12 cellular contexts compared by ENCODE assay signal in genomic region chr3:112774293-112774926, GRCh38.
DNase-seq lines count a peak whose midpoint lies in the region; ATAC-seq, FAIRE-seq and TF ChIP-seq lines count a peak whose summit lies in the region.
"Had no signal": no experiment of that assay in that cellular context is flagged by ENCODE, and none has a peak within 500 bp of the region (broad histone marks: within the 10 kb centered on the region; RNA-seq: fewer than 3 reads in every experiment).

No MANE protein-coding gene starts in this region.

- H2BK5ac ChIP-seq in mesenchymal stem cell (ENCODE audit: low read depth, low read length, poor library complexity, severe bottlenecking): no peak overlapping the region

- BruUV-seq in GM12878 (replicated peaks; lab: Mats Ljungman, UMichigan): no TSS peak

- in situ Hi-C loops in GM12878 (cut with MboI): no loop called here

- no peak overlapping the region for H3K23ac ChIP-seq in mesenchymal stem cell (ENCODE audit: low read length in 2 of 2)

- RAD21 ChIA-PET in GM12878 (lab: Charles Lee; ENCODE audit: unreplicated experiment): interaction anchor here (0.8 to 1.4 kb wide), 5 partner anchors 15 to 244 kb away, joined by 3 to 5 read pairs (median 3); no protein-coding TSS in a partner anchor

- no peaks in the 10 kb centered on the region for H3K27me3 ChIP-seq in CD8-positive, alpha-beta T cell (ENCODE audit: insufficient read depth, low read length)
- no peaks in the 10 kb centered on the region for H3K27me3 ChIP-seq in Karpas-422 (ENCODE audit: low read length)
- no peaks in the 10 kb centered on the region for H3K27me3 ChIP-seq in GM12878 (replicated peaks in 1 of 2; ENCODE audit: control insufficient read depth in 2 of 2, insufficient read depth in 2 of 2, low read length in 1 of 2)
- H3K27me3 ChIP-seq in mesenchymal stem cell (ENCODE audit: control insufficient read depth in 1 of 2, insufficient read depth in 1 of 2, low read length in 2 of 2): no peaks in the 10 kb centered on the region

- no peak overlapping the region for H3K18ac ChIP-seq in mesenchymal stem cell (ENCODE audit: low read depth in 1 of 2, low read length in 2 of 2)

- H2AK5ac ChIP-seq in mesenchymal stem cell (ENCODE audit: low read length, severe bottlenecking): no peak overlapping the region

- no peaks in the 10 kb centered on the region for H3K9me3 ChIP-seq in CD8-positive, alpha-beta T cell (ENCODE audit: low read length)
- no peaks in the 10 kb centered on the region for H3K9me3 ChIP-seq in Karpas-422 (ENCODE audit: low read length)
- H3K9me3 ChIP-seq in GM12878 (replicated peaks; ENCODE audit: control insufficient read depth, insufficient read depth, low read length): no peaks in the 10 kb centered on the region
- no peaks in the 10 kb centered on the region for H3K9me3 ChIP-seq in mesenchymal stem cell (ENCODE audit: control insufficient read depth, low read length)

- H3K9ac ChIP-seq in Karpas-422 (ENCODE audit: low read length): no peak overlapping the region
- no peak overlapping the region for H3K9ac ChIP-seq in GM12878 (ENCODE audit: control insufficient read depth, insufficient read depth, low read length)
- peak overlapping the region; percentile 76 for H3K9ac ChIP-seq in mesenchymal stem cell (ENCODE audit: low read length)

- H3K79me2 ChIP-seq in Karpas-422 (ENCODE audit: low read length) (no peaks in the 10 kb centered on the region), GM12878 (ENCODE audit: control insufficient read depth, insufficient read depth, low read length) (no peaks in the 10 kb centered on the region)

- H3K79me1 ChIP-seq in mesenchymal stem cell (replicated peaks; ENCODE audit: low read length, poor library complexity, severe bottlenecking): no peaks in the 10 kb centered on the region

- H3K4me3 Mint-ChIP-seq in CD8-positive, alpha-beta T cell: no peak overlapping the region

- no peaks in the 10 kb centered on the region for H3K9me3 Mint-ChIP-seq in CD8-positive, alpha-beta T cell

- no peaks in the 10 kb centered on the region for H3K4me1 ChIP-seq in CD8-positive, alpha-beta T cell (ENCODE audit: insufficient read depth, low read length)
- H3K4me1 ChIP-seq in Karpas-422 (ENCODE audit: low read length): peaks cover 26% of the 10 kb centered on the region
- H3K4me1 ChIP-seq in GM12878 (ENCODE audit: control insufficient read depth, insufficient read depth, low read length): 0 out of 2 replicates have a peak, but pooled peaks cover 5% of the 10 kb centered on the region
- no peaks in the 10 kb centered on the region for H3K4me1 ChIP-seq in mesenchymal stem cell (ENCODE audit: control insufficient read depth, insufficient read depth, low read depth, low read length)

- no peak overlapping the region for H4K8ac ChIP-seq in mesenchymal stem cell (ENCODE audit: low read length)

- no peaks in the 10 kb centered on the region for H3K9me2 ChIP-seq in Karpas-422 (replicated peaks; ENCODE audit: insufficient read depth, low read length)

- H3K27ac Mint-ChIP-seq in CD8-positive, alpha-beta T cell: peak overlapping the region; percentile 3

- intact Hi-C loops in CD8-positive, alpha-beta T cell (cut with DNase I, micrococcal nuclease): no loop called here
- intact Hi-C loops in GM12878 (cut with micrococcal nuclease; ENCODE audit: unreplicated experiment): no loop called here

- no peak for DNase-seq in CD8-positive, alpha-beta T cell
- no peak for DNase-seq in Karpas-422
- no peak for DNase-seq in GM12878 (ENCODE audit: low read depth, low spot score)
- DNase-seq in mesenchymal stem cell: peak; percentile 43
- DNase-seq in mesenteric fat pad (ENCODE audit: low spot score): no peak
- no peak for DNase-seq in activated naive CD4-positive, alpha-beta T cell treated with anti-CD3 and anti-CD28 coated beads, Interleukin-2, amount 50 U/mL, for 16 hours
- DNase-seq in kidney glomerular epithelial cell (lab: John Stamatoyannopoulos, UW): no peak
- DNase-seq: activated T-cell treated with anti-CD3 and anti-CD28 coated beads for 4 hours, kidney, NCI-H2171 treated with DMSO at 0.1 percent for 48 hours had no signal

- TF ChIP-seq POLR2A in GM12878 (IDR thresholded peaks at IDR 0.05; ENCODE audit: low read depth, low read length): no peak

- H2AFZ ChIP-seq in Karpas-422 (ENCODE audit: low read length) (no peak overlapping the region), GM12878 (ENCODE audit: control insufficient read depth, low read depth, low read length) (no peak overlapping the region), mesenchymal stem cell (ENCODE audit: low read depth, low read length) (no peak overlapping the region)

- H2BK12ac ChIP-seq in mesenchymal stem cell (ENCODE audit: low read length in 2 of 2): no peak overlapping the region

- no peak overlapping the region for H4K91ac ChIP-seq in mesenchymal stem cell (ENCODE audit: low read length)

- CTCF ChIA-PET in CD8-positive, alpha-beta T cell (lab: Charles Lee): interaction anchor here (1.1 to 1.6 kb wide), 2 partner anchors 39 to 205 kb away, joined by 3 read pairs; no protein-coding TSS in a partner anchor
- CTCF ChIA-PET in GM12878 (lab: Yijun Ruan, JAX): interaction anchor here (0.7 to 1.5 kb wide), 6 partner anchors 25 to 213 kb away, joined by 3 to 7 read pairs (median 4); no protein-coding TSS in a partner anchor

- H4K20me1 ChIP-seq in Karpas-422 (ENCODE audit: insufficient read depth, low read depth, low read length) (no peaks in the 10 kb centered on the region), GM12878 (ENCODE audit: control insufficient read depth, insufficient read depth) (no peaks in the 10 kb centered on the region)

- peak; percentile 56 for ATAC-seq in CD8-positive, alpha-beta T cell
- ATAC-seq in GM12878: no peak
- ATAC-seq in HG03280 (IDR thresholded peaks at IDR 0.05; ENCODE audit: unreplicated experiment): no peak

- no peak overlapping the region for H3K4ac ChIP-seq in mesenchymal stem cell (ENCODE audit: low read depth in 1 of 2, low read length in 2 of 2)

- 61% methylated on average over 6 of the region's 6 CpGs for WGBS in GM12878 (ENCODE audit: insufficient coverage, insufficient replicate concordance, low lambda C conversion rate, missing lambda C conversion rate)
- WGBS in mesenchymal stem cell: 96% methylated on average over 2 of the region's 6 CpGs

- no peak overlapping the region for H3K27ac ChIP-seq in CD8-positive, alpha-beta T cell (ENCODE audit: low read depth, low read length)
- H3K27ac ChIP-seq in Karpas-422 (ENCODE audit: low read length) (no peak overlapping the region), GM12878 (ENCODE audit: control insufficient read depth, insufficient read depth) (no peak overlapping the region), mesenchymal stem cell (ENCODE audit: low read length, poor library complexity, severe bottlenecking) (no peak overlapping the region)

- no peaks in the 10 kb centered on the region for H3K36me3 Mint-ChIP-seq in CD8-positive, alpha-beta T cell

- POLR2A ChIA-PET in CD8-positive, alpha-beta T cell (lab: Charles Lee): interaction anchor here (1.5 kb wide), 1 partner anchor 11 kb away, joined by 3 read pairs; no protein-coding TSS in a partner anchor
- POLR2A ChIA-PET in GM12878 (lab: Charles Lee): interaction anchor here (0.6 to 0.7 kb wide), 3 partner anchors 14 to 871 kb away, joined by 3 to 5 read pairs (median 3); no protein-coding TSS in a partner anchor

- H3K14ac ChIP-seq in mesenchymal stem cell (ENCODE audit: low read length in 2 of 2): no peak overlapping the region

- no peak overlapping the region for H2BK15ac ChIP-seq in mesenchymal stem cell (ENCODE audit: low read depth, poor library complexity, severe bottlenecking)

- H3K27me3 Mint-ChIP-seq in CD8-positive, alpha-beta T cell (ENCODE audit: low read depth): no peaks in the 10 kb centered on the region

- SMC1A ChIA-PET in GM12878 (lab: Charles Lee; ENCODE audit: uncharacterized antibody, unreplicated experiment): interaction anchor here (1.0 to 2.3 kb wide), 7 partner anchors 29 to 244 kb away, joined by 3 to 9 read pairs (median 3); no protein-coding TSS in a partner anchor

- no peaks in the 10 kb centered on the region for H3K36me3 ChIP-seq in CD8-positive, alpha-beta T cell (ENCODE audit: insufficient read depth, low read length)
- H3K36me3 ChIP-seq in Karpas-422 (ENCODE audit: insufficient read depth, low read length): no peaks in the 10 kb centered on the region
- no peaks in the 10 kb centered on the region for H3K36me3 ChIP-seq in GM12878 (ENCODE audit: control insufficient read depth in 2 of 2, insufficient read depth in 2 of 2, low read length in 1 of 2)
- H3K36me3 ChIP-seq in mesenchymal stem cell (ENCODE audit: control insufficient read depth in 1 of 2, insufficient read depth in 2 of 2, low read depth in 1 of 2, low read length in 2 of 2): no peaks in the 10 kb centered on the region

- H3K4me1 Mint-ChIP-seq in CD8-positive, alpha-beta T cell (ENCODE audit: low read depth): peaks cover 20% of the 10 kb centered on the region

- H2BK120ac ChIP-seq in mesenchymal stem cell (ENCODE audit: low read depth, low read length): no peak overlapping the region

- H3K4me3 ChIP-seq in CD8-positive, alpha-beta T cell (ENCODE audit: low read depth, low read length): no peak overlapping the region
- H3K4me3 ChIP-seq in Karpas-422 (ENCODE audit: low read length) (no peak overlapping the region), GM12878 (no peak overlapping the region), mesenchymal stem cell (ENCODE audit: insufficient read depth in 1 of 2, low read depth in 1 of 2, low read length in 2 of 2) (peak overlapping the region in 1 of 2 experiments; percentile 42)

- TF ChIP-seq RAD21 in GM12878 (IDR thresholded peaks at IDR 0.05; ENCODE audit: insufficient read depth, low read depth, low read length): no peak

- H3K4me2 ChIP-seq in Karpas-422 (ENCODE audit: low read depth, low read length, poor library complexity, severe bottlenecking) (peak overlapping the region; percentile 2), GM12878 (ENCODE audit: control insufficient read depth, insufficient read depth) (peak overlapping the region; percentile 30; the same call in 1 of the 2 replicates), mesenchymal stem cell (ENCODE audit: low read length, poor library complexity, severe bottlenecking) (no peak overlapping the region)

- no peak for TF ChIP-seq CTCF in CD8-positive, alpha-beta T cell (IDR thresholded peaks at IDR 0.05)
- no peak for TF ChIP-seq CTCF in GM12878 (IDR thresholded peaks at IDR 0.05 in 2 of 3, conservative IDR thresholded peaks at IDR 0.05 in 1 of 3; ENCODE audit: control insufficient read depth in 2 of 3, extremely low read depth in 1 of 3, insufficient read depth in 1 of 3, low read depth in 3 of 3, low read length in 3 of 3)

- no peak for TF ChIP-seq EP300 in GM12878 (IDR thresholded peaks at IDR 0.05; ENCODE audit: borderline replicate concordance in 1 of 2, control insufficient read depth in 1 of 2, low read depth in 2 of 2, low read length in 2 of 2)

- FAIRE-seq in GM12878 (lab: Jason Lieb, UNC): no peak
- FAIRE-seq: colon, kidney had no signal

TF ChIP-seq in GM12878, 131 proteins besides CTCF, POLR2A, EP300 and RAD21:
- TF ChIP-seq ZNF24 (IDR thresholded peaks at IDR 0.05) (0 out of 2 replicates have a peak, but pooled peaks have one; percentile 16), BMI1 (IDR thresholded peaks at IDR 0.05; ENCODE audit: borderline replicate concordance) (no peak)
